In genomic region chr4:17489721-17490120, GRCh38 we compare ENCODE assay signal across 1 cellular context.
A peak's percentile ranks its signal among the peaks of the same experiment; 100 is the strongest.
TF ChIP-seq lines count a peak whose summit lies in the region.

No MANE protein-coding gene starts in this region.

TF ChIP-seq in HepG2, 621 proteins besides CTCF, POLR2A, EP300 and RAD21 (continued from another document):
- no peak for TF ChIP-seq ZNF280B (CRISPR knock-in tag; IDR thresholded peaks at IDR 0.05; ENCODE audit: borderline replicate concordance)
- peak; percentile 90 for TF ChIP-seq RXRA (CRISPR knock-in tag; IDR thresholded peaks at IDR 0.05)
- TF ChIP-seq NR2C2 (CRISPR knock-in tag; IDR thresholded peaks at IDR 0.05; ENCODE audit: borderline replicate concordance) = 0 out of 2 replicates have a peak, but pooled peaks have one; percentile 21
- TF ChIP-seq NR2F2 (IDR thresholded peaks at IDR 0.05; ENCODE audit: borderline replicate concordance, low read depth) = peak; percentile 66
- TF ChIP-seq SKIL (CRISPR knock-in tag; IDR thresholded peaks at IDR 0.05; ENCODE audit: borderline replicate concordance) = peak; percentile 17; the same call in 1 of the 2 replicates
- no peak for TF ChIP-seq ZNF83 (CRISPR knock-in tag; IDR thresholded peaks at IDR 0.05; ENCODE audit: borderline replicate concordance)
- TF ChIP-seq ZNF687 (CRISPR knock-in tag; IDR thresholded peaks at IDR 0.05) = peak; percentile 33; the same call in 1 of the 2 replicates
- no peak for TF ChIP-seq ZNF619 (CRISPR knock-in tag; IDR thresholded peaks at IDR 0.05)
- peak; percentile 35; the same call in 1 of the 2 replicates for TF ChIP-seq MED1 (CRISPR knock-in tag; IDR thresholded peaks at IDR 0.05)
- TF ChIP-seq SALL1 (CRISPR knock-in tag; IDR thresholded peaks at IDR 0.05) = 0 out of 2 replicates have a peak, but pooled peaks have one; percentile 44
- peak; percentile 48 for TF ChIP-seq HNF4A (CRISPR knock-in tag; IDR thresholded peaks at IDR 0.05)
